In the genomic region with DNA sequence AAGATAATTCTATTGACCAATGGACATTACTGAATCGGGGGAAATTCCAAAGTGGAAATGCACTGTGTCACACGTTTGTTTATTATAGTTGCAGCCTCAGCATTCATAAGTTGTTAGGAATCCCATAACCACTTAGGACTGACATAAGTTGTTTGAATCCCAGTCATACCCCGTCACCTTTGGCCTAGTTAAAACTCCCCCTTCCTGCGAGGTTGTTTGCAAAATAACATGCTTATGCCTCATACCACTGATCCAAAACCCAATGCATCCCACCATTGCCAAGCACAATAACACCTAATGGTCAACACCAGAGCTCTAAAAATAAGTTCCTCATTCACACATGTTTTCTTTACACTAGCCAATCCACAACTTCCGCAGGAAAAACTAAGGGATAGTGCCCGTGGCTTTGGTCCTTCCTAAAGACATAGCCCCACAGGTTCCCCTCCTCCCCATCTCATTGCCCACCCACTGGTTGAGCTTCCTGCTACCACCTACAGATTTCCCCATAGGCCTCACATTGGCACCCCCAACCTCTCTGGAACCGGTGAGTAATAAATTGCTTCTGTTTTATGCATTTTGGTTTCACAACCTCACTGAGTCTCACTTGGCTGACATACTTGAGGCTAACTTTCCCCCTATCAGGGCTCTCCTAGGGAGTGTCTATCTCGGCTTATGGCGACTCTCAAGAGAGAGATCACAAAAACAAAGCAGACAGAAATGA, we compare ENCODE assay signal across 8 cellular contexts. TPM values are rescaled to one million over a fixed set of nuclear protein-coding genes. Genes with fewer than 3 reads are reported as not detected.
DNase-seq lines count a peak whose midpoint lies in the region; ATAC-seq and TF ChIP-seq lines count a peak whose summit lies in the region.

No MANE protein-coding gene starts in this region.

- in situ Hi-C loops in astrocyte of the cerebellum (cut with HindIII; ENCODE audit: low sequenced_read_pairs), result no loop called here

- ATAC-seq in HG03066 (IDR thresholded peaks at IDR 0.05; ENCODE audit: low read depth, unreplicated experiment), result peak; percentile 96

- no peak overlapping the region for H3K4me3 ChIP-seq in astrocyte of the cerebellum (ENCODE audit: low read depth, low read length)

- peak; percentile 14 to 19 for DNase-seq in stimulated activated CD4-positive, alpha-beta T cell treated with anti-CD3 and anti-CD28 coated beads, Interleukin-15, amount 100 ng/mL, for 48 hours (ENCODE audit: low read depth in 2 of 2)
- no peak for DNase-seq in stimulated activated CD4-positive, alpha-beta T cell treated with anti-CD3 and anti-CD28 coated beads, Interleukin-12 subunit alpha, Interleukin-12 subunit beta, amount 100 ng/mL, for 4 hours
- peak; percentile 72 for DNase-seq in astrocyte of the cerebellum (ENCODE audit: low read depth)
- DNase-seq in stromal cell of bone marrow (ENCODE audit: low read depth), result peak; percentile 94
- DNase-seq in GM19240 (ENCODE audit: insufficient read length, low spot score), result no peak
- DNase-seq in activated effector memory CD4-positive, alpha-beta T cell treated with Interleukin-2 at 50 U/mL for 16 hours, result no peak
- no peak for DNase-seq in cerebellum (ENCODE audit: low spot score)

- no peak for TF ChIP-seq CTCF in astrocyte of the cerebellum (IDR thresholded peaks at IDR 0.05; ENCODE audit: low read depth, low read length, missing control alignments)

RNA-seq across cellular contexts. Expression of gene MUSK, which starts 42.3 kb away (rescaled TPM):
- 0.27 TPM for total RNA-seq in cerebellum

RNA-seq across cellular contexts. Expression of gene SVEP1, which starts 46.7 kb away (rescaled TPM):
- 12.1 TPM for total RNA-seq in cerebellum

Comparison
In these comparisons a context has a peak if more than half of its experiments do, and no peak if none do; other contexts are left out.
1. DNase-seq: peak in stimulated activated CD4-positive, alpha-beta T cell treated with anti-CD3 and anti-CD28 coated beads, Interleukin-15, amount 100 ng/mL, for 48 hours (2 of 2), astrocyte of the cerebellum (single experiment) and stromal cell of bone marrow (single experiment); none in stimulated activated CD4-positive, alpha-beta T cell treated with anti-CD3 and anti-CD28 coated beads, Interleukin-12 subunit alpha, Interleukin-12 subunit beta, amount 100 ng/mL, for 4 hours (single experiment), GM19240 (single experiment), activated effector memory CD4-positive, alpha-beta T cell treated with Interleukin-2 at 50 U/mL for 16 hours (single experiment) and cerebellum (single experiment).